1 cellular context compared by ENCODE assay signal in the genomic region with DNA sequence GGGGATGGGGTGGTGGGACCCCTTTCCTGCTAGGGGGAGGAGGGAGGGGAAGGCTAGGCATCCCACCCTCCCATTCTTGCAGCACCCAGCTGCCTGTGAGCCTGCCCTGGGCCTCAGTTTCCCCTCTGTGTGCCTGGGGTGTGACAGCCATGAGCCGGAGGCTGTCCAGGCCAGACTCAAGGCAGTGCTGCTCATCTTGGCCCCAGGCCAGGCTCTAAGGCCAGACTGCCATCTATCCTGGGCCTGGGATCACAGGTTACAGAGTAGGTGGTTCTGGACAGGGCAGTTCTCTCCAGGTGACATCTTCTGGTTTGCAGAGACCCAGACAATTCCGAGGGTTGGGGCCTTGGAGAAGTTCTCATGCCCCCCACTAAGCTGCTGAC.
TF ChIP-seq lines count a peak whose summit lies in the region.

No MANE protein-coding gene starts in this region.

TF ChIP-seq in K562, 482 proteins besides CTCF, POLR2A, EP300 and RAD21 (continued from another document and continues in another):
- TF ChIP-seq ZZZ3 (IDR thresholded peaks at IDR 0.05) (no peak), PHF21A (IDR thresholded peaks at IDR 0.05; ENCODE audit: borderline replicate concordance, low read depth) (no peak), ZNF232 (CRISPR knock-in tag; IDR thresholded peaks at IDR 0.05) (no peak), PTRF (tag; IDR thresholded peaks at IDR 0.05) (0 out of 2 replicates have a peak, but pooled peaks have one; percentile 2), NFIX (CRISPR knock-in tag; IDR thresholded peaks at IDR 0.05; ENCODE audit: low read depth) (0 out of 2 replicates have a peak, but pooled peaks have one; percentile 29), GATAD2A (IDR thresholded peaks at IDR 0.05) (no peak), ZNF347 (CRISPR knock-in tag; IDR thresholded peaks at IDR 0.05; ENCODE audit: low read depth) (no peak), KLF1 (tag; IDR thresholded peaks at IDR 0.05) (no peak), MCM7 (IDR thresholded peaks at IDR 0.05) (no peak), PYGO2 (tag; IDR thresholded peaks at IDR 0.05) (no peak), ZNF239 (CRISPR knock-in tag; IDR thresholded peaks at IDR 0.05) (no peak), ARID1B (IDR thresholded peaks at IDR 0.05) (no peak), TBP (optimal IDR thresholded peaks at IDR 0.05; ENCODE audit: low read depth, low read length) (no peak), MYC (IDR thresholded peaks at IDR 0.05; ENCODE audit: low read depth, low read length) (no peak), MYC (CRISPR knock-in tag; IDR thresholded peaks at IDR 0.05; ENCODE audit: borderline replicate concordance, low read depth) (no peak), BMI1 (IDR thresholded peaks at IDR 0.05; ENCODE audit: low read length) (no peak), MXI1 (IDR thresholded peaks at IDR 0.05; ENCODE audit: low read depth, low read length) (no peak), FUS (optimal IDR thresholded peaks at IDR 0.05; ENCODE audit: low read depth, low read length) (no peak), GABPA (tag; conservative IDR thresholded peaks at IDR 0.05; ENCODE audit: low read depth) (no peak), TAF9B (IDR thresholded peaks at IDR 0.05; ENCODE audit: partially characterized antibody) (no peak), PRMT5 (CRISPR knock-in tag; IDR thresholded peaks at IDR 0.05) (no peak), NONO (IDR thresholded peaks at IDR 0.05; ENCODE audit: low read depth in 2 of 2, low read length in 1 of 2) (no peak), POLR3G (IDR thresholded peaks at IDR 0.05; ENCODE audit: extremely low read depth, insufficient read length, insufficient replicate concordance) (no peak), ATF7 (IDR thresholded peaks at IDR 0.05) (no peak), TBL1XR1 (IDR thresholded peaks at IDR 0.05; ENCODE audit: low read length in 2 of 2) (no peak), NFIC (IDR thresholded peaks at IDR 0.05) (0 out of 2 replicates have a peak, but pooled peaks have one; percentile 56), ZNF586 (CRISPR knock-in tag; conservative IDR thresholded peaks at IDR 0.05) (no peak), FOSL1 (tag; conservative IDR thresholded peaks at IDR 0.05) (no peak), POLR2B (IDR thresholded peaks at IDR 0.05; ENCODE audit: low read depth, partially characterized antibody) (no peak), RHOXF2B (CRISPR knock-in tag; conservative IDR thresholded peaks at IDR 0.05) (no peak), ILK (tag; IDR thresholded peaks at IDR 0.05; ENCODE audit: borderline replicate concordance, low read depth) (no peak), KDM4B (IDR thresholded peaks at IDR 0.05; ENCODE audit: borderline replicate concordance in 2 of 2, low read depth in 1 of 2) (0 out of 4 replicates have a peak, but pooled peaks of 1 of the 2 experiments have one; percentile 4), FOXJ2 (tag; IDR thresholded peaks at IDR 0.05) (peak; percentile 15; the same call in 1 of the 2 replicates), HOXB6 (CRISPR knock-in tag; IDR thresholded peaks at IDR 0.05; ENCODE audit: borderline replicate concordance) (no peak), ZC3H11A (IDR thresholded peaks at IDR 0.05; ENCODE audit: low read depth, low read length) (no peak), PURB (CRISPR knock-in tag; IDR thresholded peaks at IDR 0.05; ENCODE audit: low read depth) (no peak), COPS2 (conservative IDR thresholded peaks at IDR 0.05) (no peak), ZNF3 (CRISPR knock-in tag; IDR thresholded peaks at IDR 0.05) (no peak), ARHGAP35 (IDR thresholded peaks at IDR 0.05; ENCODE audit: partially characterized antibody) (no peak), ELF2 (CRISPR knock-in tag; IDR thresholded peaks at IDR 0.05) (no peak), ZBTB1 (CRISPR knock-in tag; IDR thresholded peaks at IDR 0.05; ENCODE audit: borderline replicate concordance, low read depth) (peak; percentile 57; the same call in 1 of the 2 replicates), JUND (IDR thresholded peaks at IDR 0.05; ENCODE audit: borderline replicate concordance, low read depth, low read length) (no peak), JUND (tag; IDR thresholded peaks at IDR 0.05; ENCODE audit: borderline replicate concordance, low read depth, low read length) (no peak), EP400 (IDR thresholded peaks at IDR 0.05) (no peak)
- TF ChIP-seq, protein P1, sequence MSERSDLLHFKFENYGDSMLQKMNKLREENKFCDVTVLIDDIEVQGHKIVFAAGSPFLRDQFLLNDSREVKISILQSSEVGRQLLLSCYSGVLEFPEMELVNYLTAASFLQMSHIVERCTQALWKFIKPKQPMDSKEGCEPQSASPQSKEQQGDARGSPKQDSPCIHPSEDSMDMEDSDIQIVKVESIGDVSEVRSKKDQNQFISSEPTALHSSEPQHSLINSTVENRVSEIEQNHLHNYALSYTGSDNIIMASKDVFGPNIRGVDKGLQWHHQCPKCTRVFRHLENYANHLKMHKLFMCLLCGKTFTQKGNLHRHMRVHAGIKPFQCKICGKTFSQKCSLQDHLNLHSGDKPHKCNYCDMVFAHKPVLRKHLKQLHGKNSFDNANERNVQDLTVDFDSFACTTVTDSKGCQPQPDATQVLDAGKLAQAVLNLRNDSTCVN (CRISPR knock-in tag; IDR thresholded peaks at IDR 0.05) = no peak
- TF ChIP-seq, protein P2, sequence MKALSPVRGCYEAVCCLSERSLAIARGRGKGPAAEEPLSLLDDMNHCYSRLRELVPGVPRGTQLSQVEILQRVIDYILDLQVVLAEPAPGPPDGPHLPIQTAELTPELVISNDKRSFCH (CRISPR knock-in tag; IDR thresholded peaks at IDR 0.05) = no peak
- TF ChIP-seq, protein P2 (tag; IDR thresholded peaks at IDR 0.05) = no peak
- TF ChIP-seq, protein P3, sequence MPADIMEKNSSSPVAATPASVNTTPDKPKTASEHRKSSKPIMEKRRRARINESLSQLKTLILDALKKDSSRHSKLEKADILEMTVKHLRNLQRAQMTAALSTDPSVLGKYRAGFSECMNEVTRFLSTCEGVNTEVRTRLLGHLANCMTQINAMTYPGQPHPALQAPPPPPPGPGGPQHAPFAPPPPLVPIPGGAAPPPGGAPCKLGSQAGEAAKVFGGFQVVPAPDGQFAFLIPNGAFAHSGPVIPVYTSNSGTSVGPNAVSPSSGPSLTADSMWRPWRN (IDR thresholded peaks at IDR 0.05; ENCODE audit: low read depth) = no peak
- TF ChIP-seq, protein P4, sequence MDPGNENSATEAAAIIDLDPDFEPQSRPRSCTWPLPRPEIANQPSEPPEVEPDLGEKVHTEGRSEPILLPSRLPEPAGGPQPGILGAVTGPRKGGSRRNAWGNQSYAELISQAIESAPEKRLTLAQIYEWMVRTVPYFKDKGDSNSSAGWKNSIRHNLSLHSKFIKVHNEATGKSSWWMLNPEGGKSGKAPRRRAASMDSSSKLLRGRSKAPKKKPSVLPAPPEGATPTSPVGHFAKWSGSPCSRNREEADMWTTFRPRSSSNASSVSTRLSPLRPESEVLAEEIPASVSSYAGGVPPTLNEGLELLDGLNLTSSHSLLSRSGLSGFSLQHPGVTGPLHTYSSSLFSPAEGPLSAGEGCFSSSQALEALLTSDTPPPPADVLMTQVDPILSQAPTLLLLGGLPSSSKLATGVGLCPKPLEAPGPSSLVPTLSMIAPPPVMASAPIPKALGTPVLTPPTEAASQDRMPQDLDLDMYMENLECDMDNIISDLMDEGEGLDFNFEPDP (CRISPR knock-in tag; IDR thresholded peaks at IDR 0.05) = no peak
- TF ChIP-seq, protein P5, sequence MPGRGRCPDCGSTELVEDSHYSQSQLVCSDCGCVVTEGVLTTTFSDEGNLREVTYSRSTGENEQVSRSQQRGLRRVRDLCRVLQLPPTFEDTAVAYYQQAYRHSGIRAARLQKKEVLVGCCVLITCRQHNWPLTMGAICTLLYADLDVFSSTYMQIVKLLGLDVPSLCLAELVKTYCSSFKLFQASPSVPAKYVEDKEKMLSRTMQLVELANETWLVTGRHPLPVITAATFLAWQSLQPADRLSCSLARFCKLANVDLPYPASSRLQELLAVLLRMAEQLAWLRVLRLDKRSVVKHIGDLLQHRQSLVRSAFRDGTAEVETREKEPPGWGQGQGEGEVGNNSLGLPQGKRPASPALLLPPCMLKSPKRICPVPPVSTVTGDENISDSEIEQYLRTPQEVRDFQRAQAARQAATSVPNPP (IDR thresholded peaks at IDR 0.05; ENCODE audit: borderline replicate concordance, insufficient read depth, insufficient read length) = no peak
- TF ChIP-seq, protein P6, sequence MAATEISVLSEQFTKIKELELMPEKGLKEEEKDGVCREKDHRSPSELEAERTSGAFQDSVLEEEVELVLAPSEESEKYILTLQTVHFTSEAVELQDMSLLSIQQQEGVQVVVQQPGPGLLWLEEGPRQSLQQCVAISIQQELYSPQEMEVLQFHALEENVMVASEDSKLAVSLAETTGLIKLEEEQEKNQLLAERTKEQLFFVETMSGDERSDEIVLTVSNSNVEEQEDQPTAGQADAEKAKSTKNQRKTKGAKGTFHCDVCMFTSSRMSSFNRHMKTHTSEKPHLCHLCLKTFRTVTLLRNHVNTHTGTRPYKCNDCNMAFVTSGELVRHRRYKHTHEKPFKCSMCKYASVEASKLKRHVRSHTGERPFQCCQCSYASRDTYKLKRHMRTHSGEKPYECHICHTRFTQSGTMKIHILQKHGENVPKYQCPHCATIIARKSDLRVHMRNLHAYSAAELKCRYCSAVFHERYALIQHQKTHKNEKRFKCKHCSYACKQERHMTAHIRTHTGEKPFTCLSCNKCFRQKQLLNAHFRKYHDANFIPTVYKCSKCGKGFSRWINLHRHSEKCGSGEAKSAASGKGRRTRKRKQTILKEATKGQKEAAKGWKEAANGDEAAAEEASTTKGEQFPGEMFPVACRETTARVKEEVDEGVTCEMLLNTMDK (IDR thresholded peaks at IDR 0.05; ENCODE audit: borderline replicate concordance, insufficient read depth, low read depth, low read length, poor library complexity, severe bottlenecking) = no peak
- TF ChIP-seq, protein P7, sequence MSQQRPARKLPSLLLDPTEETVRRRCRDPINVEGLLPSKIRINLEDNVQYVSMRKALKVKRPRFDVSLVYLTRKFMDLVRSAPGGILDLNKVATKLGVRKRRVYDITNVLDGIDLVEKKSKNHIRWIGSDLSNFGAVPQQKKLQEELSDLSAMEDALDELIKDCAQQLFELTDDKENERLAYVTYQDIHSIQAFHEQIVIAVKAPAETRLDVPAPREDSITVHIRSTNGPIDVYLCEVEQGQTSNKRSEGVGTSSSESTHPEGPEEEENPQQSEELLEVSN (IDR thresholded peaks at IDR 0.05; ENCODE audit: borderline replicate concordance in 1 of 2, extremely low read depth in 1 of 2, insufficient read depth in 1 of 2, insufficient read length in 1 of 2, low read depth in 1 of 2, low read length in 1 of 2, poor library complexity in 1 of 2, severe bottlenecking in 1 of 2) = no peak
- TF ChIP-seq, protein P8, sequence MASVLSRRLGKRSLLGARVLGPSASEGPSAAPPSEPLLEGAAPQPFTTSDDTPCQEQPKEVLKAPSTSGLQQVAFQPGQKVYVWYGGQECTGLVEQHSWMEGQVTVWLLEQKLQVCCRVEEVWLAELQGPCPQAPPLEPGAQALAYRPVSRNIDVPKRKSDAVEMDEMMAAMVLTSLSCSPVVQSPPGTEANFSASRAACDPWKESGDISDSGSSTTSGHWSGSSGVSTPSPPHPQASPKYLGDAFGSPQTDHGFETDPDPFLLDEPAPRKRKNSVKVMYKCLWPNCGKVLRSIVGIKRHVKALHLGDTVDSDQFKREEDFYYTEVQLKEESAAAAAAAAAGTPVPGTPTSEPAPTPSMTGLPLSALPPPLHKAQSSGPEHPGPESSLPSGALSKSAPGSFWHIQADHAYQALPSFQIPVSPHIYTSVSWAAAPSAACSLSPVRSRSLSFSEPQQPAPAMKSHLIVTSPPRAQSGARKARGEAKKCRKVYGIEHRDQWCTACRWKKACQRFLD (CRISPR knock-in tag; IDR thresholded peaks at IDR 0.05) = peak; percentile 22; the same call in 1 of the 2 replicates
- TF ChIP-seq, protein P9, sequence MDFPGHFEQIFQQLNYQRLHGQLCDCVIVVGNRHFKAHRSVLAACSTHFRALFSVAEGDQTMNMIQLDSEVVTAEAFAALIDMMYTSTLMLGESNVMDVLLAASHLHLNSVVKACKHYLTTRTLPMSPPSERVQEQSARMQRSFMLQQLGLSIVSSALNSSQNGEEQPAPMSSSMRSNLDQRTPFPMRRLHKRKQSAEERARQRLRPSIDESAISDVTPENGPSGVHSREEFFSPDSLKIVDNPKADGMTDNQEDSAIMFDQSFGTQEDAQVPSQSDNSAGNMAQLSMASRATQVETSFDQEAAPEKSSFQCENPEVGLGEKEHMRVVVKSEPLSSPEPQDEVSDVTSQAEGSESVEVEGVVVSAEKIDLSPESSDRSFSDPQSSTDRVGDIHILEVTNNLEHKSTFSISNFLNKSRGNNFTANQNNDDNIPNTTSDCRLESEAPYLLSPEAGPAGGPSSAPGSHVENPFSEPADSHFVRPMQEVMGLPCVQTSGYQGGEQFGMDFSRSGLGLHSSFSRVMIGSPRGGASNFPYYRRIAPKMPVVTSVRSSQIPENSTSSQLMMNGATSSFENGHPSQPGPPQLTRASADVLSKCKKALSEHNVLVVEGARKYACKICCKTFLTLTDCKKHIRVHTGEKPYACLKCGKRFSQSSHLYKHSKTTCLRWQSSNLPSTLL (IDR thresholded peaks at IDR 0.05) = no peak
- TF ChIP-seq, protein P10, sequence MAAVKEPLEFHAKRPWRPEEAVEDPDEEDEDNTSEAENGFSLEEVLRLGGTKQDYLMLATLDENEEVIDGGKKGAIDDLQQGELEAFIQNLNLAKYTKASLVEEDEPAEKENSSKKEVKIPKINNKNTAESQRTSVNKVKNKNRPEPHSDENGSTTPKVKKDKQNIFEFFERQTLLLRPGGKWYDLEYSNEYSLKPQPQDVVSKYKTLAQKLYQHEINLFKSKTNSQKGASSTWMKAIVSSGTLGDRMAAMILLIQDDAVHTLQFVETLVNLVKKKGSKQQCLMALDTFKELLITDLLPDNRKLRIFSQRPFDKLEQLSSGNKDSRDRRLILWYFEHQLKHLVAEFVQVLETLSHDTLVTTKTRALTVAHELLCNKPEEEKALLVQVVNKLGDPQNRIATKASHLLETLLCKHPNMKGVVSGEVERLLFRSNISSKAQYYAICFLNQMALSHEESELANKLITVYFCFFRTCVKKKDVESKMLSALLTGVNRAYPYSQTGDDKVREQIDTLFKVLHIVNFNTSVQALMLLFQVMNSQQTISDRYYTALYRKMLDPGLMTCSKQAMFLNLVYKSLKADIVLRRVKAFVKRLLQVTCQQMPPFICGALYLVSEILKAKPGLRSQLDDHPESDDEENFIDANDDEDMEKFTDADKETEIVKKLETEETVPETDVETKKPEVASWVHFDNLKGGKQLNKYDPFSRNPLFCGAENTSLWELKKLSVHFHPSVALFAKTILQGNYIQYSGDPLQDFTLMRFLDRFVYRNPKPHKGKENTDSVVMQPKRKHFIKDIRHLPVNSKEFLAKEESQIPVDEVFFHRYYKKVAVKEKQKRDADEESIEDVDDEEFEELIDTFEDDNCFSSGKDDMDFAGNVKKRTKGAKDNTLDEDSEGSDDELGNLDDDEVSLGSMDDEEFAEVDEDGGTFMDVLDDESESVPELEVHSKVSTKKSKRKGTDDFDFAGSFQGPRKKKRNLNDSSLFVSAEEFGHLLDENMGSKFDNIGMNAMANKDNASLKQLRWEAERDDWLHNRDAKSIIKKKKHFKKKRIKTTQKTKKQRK (IDR thresholded peaks at IDR 0.05; ENCODE audit: borderline replicate concordance, low read depth, low read length) = no peak
